1 cellular context compared by ENCODE assay signal in genomic region chr17:8224891-8225812, GRCh38.
TF ChIP-seq lines count a peak whose summit lies in the region.

No MANE protein-coding gene starts in this region.

TF ChIP-seq in HepG2, 621 proteins besides CTCF, POLR2A, EP300 and RAD21:
- TF ChIP-seq ZBTB37 (CRISPR knock-in tag; IDR thresholded peaks at IDR 0.05) (no peak), ZBTB38 (CRISPR knock-in tag; IDR thresholded peaks at IDR 0.05) (0 out of 2 replicates have a peak, but pooled peaks have one; percentile 19), POLR2G (IDR thresholded peaks at IDR 0.05; ENCODE audit: low read depth, low read length) (0 out of 2 replicates have a peak, but pooled peaks have one; percentile 40), HDAC2 (CRISPR knock-in tag; IDR thresholded peaks at IDR 0.05) (no peak), RXRA (CRISPR knock-in tag; IDR thresholded peaks at IDR 0.05) (peak; percentile 27; the same call in 1 of the 2 replicates), ZBTB33 (CRISPR knock-in tag; IDR thresholded peaks at IDR 0.05) (peak; percentile 54; the same call in 1 of the 2 replicates), GABPA (IDR thresholded peaks at IDR 0.05; ENCODE audit: low read depth, low read length) (no peak), GABPA (CRISPR knock-in tag; IDR thresholded peaks at IDR 0.05; ENCODE audit: low read depth) (0 out of 2 replicates have a peak, but pooled peaks have one; percentile 12)
